11 cellular contexts compared by ENCODE assay signal in genomic region chr12:57096099-57096572, GRCh38. TPM values are rescaled to one million over a fixed set of nuclear protein-coding genes. Genes with fewer than 3 reads are reported as not detected.
A peak's percentile ranks its signal among the peaks of the same experiment; 100 is the strongest.
DNase-seq lines count a peak whose midpoint lies in the region; TF ChIP-seq lines count a peak whose summit lies in the region.
"Had no signal": no experiment of that assay in that cellular context is flagged by ENCODE, and none has a peak within 500 bp of the region (broad histone marks: within the 10 kb centered on the region; RNA-seq: fewer than 3 reads in every experiment).

No MANE protein-coding gene starts in this region.

- H3K27ac ChIP-seq in smooth muscle cell (ENCODE audit: low read depth) (peak overlapping the region; percentile 92), brain microvascular endothelial cell (no peak overlapping the region)

- H3F3A ChIP-seq in smooth muscle cell (ENCODE audit: low read depth) = peaks cover 47% of the 10 kb centered on the region

- peaks cover 15% of the 10 kb centered on the region for H3K4me1 ChIP-seq in smooth muscle cell (ENCODE audit: low read depth)

- DNase-seq in T-helper 2 cell treated with Interferon-gamma antibody and Interleukin-4, amounts not matched to agents 5 μg/mL and 100 μg/mL, for 36 hours (ENCODE audit: low spot score) = no peak
- DNase-seq in T-helper 2 cell = no peak
- peak; percentile 74 for DNase-seq in NCI-H69 (lab: John Stamatoyannopoulos, UW)
- peak; percentile 99 for DNase-seq in epithelial cell of esophagus (ENCODE audit: low read depth)
- DNase-seq in smooth muscle cell (lab: John Stamatoyannopoulos, UW; ENCODE audit: unreplicated experiment) = no peak
- DNase-seq in iPS-NIHi7 (ENCODE audit: extremely low spot score) = no peak
- no peak for DNase-seq in D341Med (ENCODE audit: low spot score)
- DNase-seq in brain microvascular endothelial cell = no peak
- DNase-seq: activated T-cell treated with anti-CD3 and anti-CD28 coated beads, Interleukin-2, amount 50 U/mL, for 4 hours; BE2C; NCI-H2029 had no signal

- no peak overlapping the region for H3K4me2 ChIP-seq in smooth muscle cell

- no peak overlapping the region for H2AFZ ChIP-seq in smooth muscle cell (ENCODE audit: low read depth)

- H3K27me3 ChIP-seq in smooth muscle cell (ENCODE audit: low read depth) (no peaks in the 10 kb centered on the region), brain microvascular endothelial cell (replicated peaks) (no peaks in the 10 kb centered on the region)
- H3K27me3 ChIP-seq: BE2C had no signal

- H3K36me3 ChIP-seq in smooth muscle cell (ENCODE audit: low read depth) = no peaks in the 10 kb centered on the region
- H3K36me3 ChIP-seq in brain microvascular endothelial cell (replicated peaks) = peaks cover 67% of the 10 kb centered on the region

- H3K9me3 ChIP-seq in smooth muscle cell (replicated peaks; ENCODE audit: low read depth) = no peaks in the 10 kb centered on the region
- H3K9me3 ChIP-seq: BE2C had no signal

- no peak overlapping the region for H3K9ac ChIP-seq in smooth muscle cell (ENCODE audit: low read depth)

- no peaks in the 10 kb centered on the region for H3K9me3 Mint-ChIP-seq in T-helper 2 cell treated with Interferon-gamma antibody and Interleukin-4, amounts not matched to agents 5 μg/mL and 100 μg/mL, for 36 hours
- H3K9me3 Mint-ChIP-seq: activated T-cell treated with anti-CD3 and anti-CD28 coated beads, Interleukin-2, amount 50 U/mL, for 4 hours had no signal

- 91% methylated on average over 6 of the region's 6 CpGs for WGBS in smooth muscle cell (ENCODE audit: low lambda C conversion rate)

- H3K27me3 Mint-ChIP-seq in T-helper 2 cell treated with Interferon-gamma antibody and Interleukin-4, amounts not matched to agents 5 μg/mL and 100 μg/mL, for 36 hours (ENCODE audit: low read depth) = no peaks in the 10 kb centered on the region

- peaks cover 42% of the 10 kb centered on the region for H4K20me1 ChIP-seq in smooth muscle cell (ENCODE audit: low read depth)

- no peak overlapping the region for H3K4me3 Mint-ChIP-seq in T-helper 2 cell treated with Interferon-gamma antibody and Interleukin-4, amounts not matched to agents 5 μg/mL and 100 μg/mL, for 36 hours
- H3K4me3 Mint-ChIP-seq: activated T-cell treated with anti-CD3 and anti-CD28 coated beads, Interleukin-2, amount 50 U/mL, for 4 hours had no signal

- in situ Hi-C loops in brain microvascular endothelial cell (cut with HindIII; ENCODE audit: low pct_ligation_motif_present, low sequenced_read_pairs) = no loop called here

- H3K4me3 ChIP-seq in epithelial cell of esophagus (ENCODE audit: low read length) (no peak overlapping the region), smooth muscle cell (no peak overlapping the region), brain microvascular endothelial cell (ENCODE audit: low read depth, low read length) (no peak overlapping the region)

- peaks cover 38% of the 10 kb centered on the region for H3K4me1 Mint-ChIP-seq in T-helper 2 cell treated with Interferon-gamma antibody and Interleukin-4, amounts not matched to agents 5 μg/mL and 100 μg/mL, for 36 hours (ENCODE audit: low read depth)

- H3K36me3 Mint-ChIP-seq in T-helper 2 cell treated with Interferon-gamma antibody and Interleukin-4, amounts not matched to agents 5 μg/mL and 100 μg/mL, for 36 hours (ENCODE audit: low read depth) = peaks cover 57% of the 10 kb centered on the region

- H3K79me2 ChIP-seq in smooth muscle cell (ENCODE audit: low read depth) = peaks cover 20% of the 10 kb centered on the region

- TF ChIP-seq CTCF in epithelial cell of esophagus (IDR thresholded peaks at IDR 0.05; ENCODE audit: insufficient read depth, low read depth, low read length, missing control alignments) (no peak), smooth muscle cell (IDR thresholded peaks at IDR 0.05; ENCODE audit: borderline replicate concordance, insufficient read depth, poor library complexity, severe bottlenecking) (no peak), brain microvascular endothelial cell (IDR thresholded peaks at IDR 0.05; ENCODE audit: low read depth, low read length, missing control alignments) (no peak)

- H3K27ac Mint-ChIP-seq in T-helper 2 cell treated with Interferon-gamma antibody and Interleukin-4, amounts not matched to agents 5 μg/mL and 100 μg/mL, for 36 hours = peak overlapping the region; percentile 70

RNA-seq across cellular contexts. Expression of gene NAB2, which starts 7.2 kb away (rescaled TPM):
- total RNA-seq in smooth muscle cell = 57.8 and 58.3 TPM in 2 replicates
- polyA plus RNA-seq in smooth muscle cell = 37.9 and 39.7 TPM in 2 replicates

RNA-seq across cellular contexts. Expression of gene STAT6, which starts 15.0 kb away (rescaled TPM):
- 39.1 and 56.8 TPM in 2 replicates for total RNA-seq in smooth muscle cell
- 38.7 and 48.5 TPM in 2 replicates for polyA plus RNA-seq in smooth muscle cell

RNA-seq across cellular contexts. Expression of gene NEMP1, which starts 17.5 kb away (rescaled TPM):
- total RNA-seq in smooth muscle cell = 8.9 and 12.6 TPM in 2 replicates
- polyA plus RNA-seq in smooth muscle cell = 3.2 and 4.0 TPM in 2 replicates

RNA-seq across cellular contexts. Expression of gene LRP1, which starts 32.1 kb away (rescaled TPM):
- total RNA-seq in smooth muscle cell = 80.3 and 95.4 TPM in 2 replicates
- 75.3 and 83.1 TPM in 2 replicates for polyA plus RNA-seq in smooth muscle cell

RNA-seq across cellular contexts. Expression of gene MYO1A, which starts 46.2 kb away (rescaled TPM):
- not detected in 2 replicates for total RNA-seq in smooth muscle cell
- not detected in 2 replicates for polyA plus RNA-seq in smooth muscle cell

Comparison
In these comparisons a context has a peak if more than half of its experiments do, and no peak if none do; other contexts are left out.
1. DNase-seq: peak in NCI-H69 (single experiment) and epithelial cell of esophagus (single experiment); none in T-helper 2 cell treated with Interferon-gamma antibody and Interleukin-4, amounts not matched to agents 5 μg/mL and 100 μg/mL, for 36 hours (single experiment), T-helper 2 cell (0 of 5), smooth muscle cell (single experiment), iPS-NIHi7 (single experiment), D341Med (single experiment) and brain microvascular endothelial cell (single experiment).